ENCODE assay signal across 8 cellular contexts in genomic region chr17:2054740-2055493, GRCh38. TPM values are rescaled to one million over a fixed set of nuclear protein-coding genes. Genes with fewer than 3 reads are reported as not detected.
DNase-seq lines count a peak whose midpoint lies in the region; ATAC-seq and TF ChIP-seq lines count a peak whose summit lies in the region.

Gene HIC1, plus strand, starts transcription at chr17:2055103. Its CDS starts 1,588 bp downstream, at chr17:2056691.

- peak within 1 kb of the TSS; percentile 46 to 62 for H3K4me3 ChIP-seq in Panc1 (ENCODE audit: low read depth in 2 of 2, low read length in 2 of 2)
- peak within 1 kb of the TSS; percentile 66 to 84 (median 72) for H3K4me3 ChIP-seq in esophagus muscularis mucosa

- TF ChIP-seq POLR2A in esophagus muscularis mucosa (IDR thresholded peaks at IDR 0.05; ENCODE audit: low read depth), result peak; percentile 45

- intact Hi-C loops in Panc1 (cut with micrococcal nuclease; ENCODE audit: unreplicated experiment) (loop anchor here (2.0 kb wide), 1 partner anchor 190 kb away; no protein-coding TSS in a partner anchor), esophagus muscularis mucosa (cut with DNase I) (loop anchor here (5.0 kb wide), 2 partner anchors 122 to 297 kb away; no protein-coding TSS in a partner anchor)

- H3K27me3 ChIP-seq in Panc1 (ENCODE audit: control insufficient read depth, insufficient read depth, low read length) (no peaks in the 10 kb centered on the region), esophagus muscularis mucosa (peaks cover 0 to 43% (median 0%) of the 10 kb centered on the region in 4 donors)

- H3K4me1 Mint-ChIP-seq in stimulated activated naive CD8-positive, alpha-beta T cell treated with anti-CD3 and anti-CD28 coated beads, Interleukin-15, Interleukin-2, amounts not matched to agents 100 ng/mL and 50 ng/mL, for 24 hours (ENCODE audit: low read depth), result peaks cover 40% of the 10 kb centered on the region

- CTCF ChIA-PET in Panc1 (lab: Charles Lee), result interaction anchor here (0.6 to 1.9 kb wide), 7 partner anchors 78 to 298 kb away, joined by 3 to 17 read pairs (median 4); no protein-coding TSS in a partner anchor

- no peak for TF ChIP-seq EP300 in esophagus muscularis mucosa (IDR thresholded peaks at IDR 0.05)

- ATAC-seq in HG03280 (IDR thresholded peaks at IDR 0.05; ENCODE audit: unreplicated experiment) (peak; percentile 36), Panc1 (peak; percentile 77)

- WGBS in esophagus muscularis mucosa, result 0% methylated on average over 1 of the region's 87 CpGs

- TF ChIP-seq CTCF in Panc1 (IDR thresholded peaks at IDR 0.05) (peak; percentile 95), esophagus muscularis mucosa (IDR thresholded peaks at IDR 0.05) (peak in 2 of 3 experiments; percentile 96 to 98)

- peaks cover 5% of the 10 kb centered on the region for H3K36me3 Mint-ChIP-seq in stimulated activated naive CD8-positive, alpha-beta T cell treated with anti-CD3 and anti-CD28 coated beads, Interleukin-15, Interleukin-2, amounts not matched to agents 100 ng/mL and 50 ng/mL, for 24 hours (ENCODE audit: low read depth)

- no peaks in the 10 kb centered on the region for H3K36me3 ChIP-seq in Panc1 (ENCODE audit: control insufficient read depth, insufficient read depth, low read length)
- peaks cover 3 to 23% (median 9%) of the 10 kb centered on the region in 4 donors for H3K36me3 ChIP-seq in esophagus muscularis mucosa

- in situ Hi-C loops in Panc1 (cut with HindIII; ENCODE audit: low pct_unique_long_range_greater_than_20kb, low sequenced_read_pairs), result no loop called here

- no peak within 1 kb of the TSS for H3K27ac ChIP-seq in Panc1 (ENCODE audit: low read length)
- peak within 1 kb of the TSS; percentile 90 to 97 (median 92) for H3K27ac ChIP-seq in esophagus muscularis mucosa (replicated peaks in 1 of 4)

- H3K9me3 ChIP-seq in Panc1 (ENCODE audit: control insufficient read depth, insufficient read depth, low read depth, low read length) (no peaks in the 10 kb centered on the region), esophagus muscularis mucosa (no peaks in the 10 kb centered on the region)

- H3K27me3 Mint-ChIP-seq in stimulated activated naive CD8-positive, alpha-beta T cell treated with anti-CD3 and anti-CD28 coated beads, Interleukin-15, Interleukin-2, amounts not matched to agents 100 ng/mL and 50 ng/mL, for 24 hours, result peaks cover 12% of the 10 kb centered on the region

- no peaks in the 10 kb centered on the region for H3K9me3 Mint-ChIP-seq in stimulated activated naive CD8-positive, alpha-beta T cell treated with anti-CD3 and anti-CD28 coated beads, Interleukin-15, Interleukin-2, amounts not matched to agents 100 ng/mL and 50 ng/mL, for 24 hours

- POLR2A ChIA-PET in Panc1 (lab: Charles Lee), result interaction anchor here (0.7 to 1.0 kb wide), 2 partner anchors 190 to 193 kb away, joined by 3 to 4 read pairs; no protein-coding TSS in a partner anchor

- DNase-seq in DMS153 treated with DMSO at 0.1 percent for 48 hours (lab: John Stamatoyannopoulos, UW; ENCODE audit: unreplicated experiment) (peak; percentile 13), DMS153 (lab: John Stamatoyannopoulos, UW) (no peak), Panc1 (ENCODE audit: low read depth, low spot score) (no peak), activated T-helper 1 cell treated with Interleukin-2 at 50 U/mL for 16 hours (ENCODE audit: low read depth) (peak; percentile 70), esophagus muscularis mucosa (ENCODE audit: extremely low spot score) (peak; percentile 94), myocyte (ENCODE audit: low read depth) (peak; percentile 65)

- H3K27ac Mint-ChIP-seq in stimulated activated naive CD8-positive, alpha-beta T cell treated with anti-CD3 and anti-CD28 coated beads, Interleukin-15, Interleukin-2, amounts not matched to agents 100 ng/mL and 50 ng/mL, for 24 hours, result peak within 1 kb of the TSS; percentile 36

- peak within 1 kb of the TSS; percentile 66 for H3K4me3 Mint-ChIP-seq in stimulated activated naive CD8-positive, alpha-beta T cell treated with anti-CD3 and anti-CD28 coated beads, Interleukin-15, Interleukin-2, amounts not matched to agents 100 ng/mL and 50 ng/mL, for 24 hours

- H3K4me1 ChIP-seq in Panc1 (ENCODE audit: control insufficient read depth, insufficient read depth, low read length) (no peaks in the 10 kb centered on the region), esophagus muscularis mucosa (peaks cover 57 to 87% (median 83%) of the 10 kb centered on the region in 4 donors)

- BruUV-seq in Panc1 (replicated peaks; lab: Mats Ljungman, UMichigan), result no TSS peak

RNA-seq across cellular contexts. Expression of gene HIC1, which starts in this region (rescaled TPM):
- total RNA-seq in Panc1 (2021; ENCODE audit: unreplicated experiment), result 1.4 TPM
- 0.96 TPM for polyA plus RNA-seq in Panc1 (2012; ENCODE audit: insufficient read length)
- total RNA-seq in esophagus muscularis mucosa, result 10 to 100 TPM; 48.6 to 86.4 (median 54.9) TPM
- 2.9 and 6.8 TPM in 2 replicates for total RNA-seq in myocyte
- polyA plus RNA-seq in myocyte (2012), result 1.9 TPM

Comparison
In these comparisons a context has a peak if more than half of its experiments do, and no peak if none do; other contexts are left out.
1. DNase-seq: peak in DMS153 treated with DMSO at 0.1 percent for 48 hours (single experiment), activated T-helper 1 cell treated with Interleukin-2 at 50 U/mL for 16 hours (single experiment), esophagus muscularis mucosa (single experiment) and myocyte (single experiment); none in DMS153 (single experiment) and Panc1 (single experiment).